ENCODE assay signal across 18 cellular contexts in genomic region chr9:115443890-115444289, GRCh38.
DNase-seq lines count a peak whose midpoint lies in the region; ATAC-seq, FAIRE-seq and TF ChIP-seq lines count a peak whose summit lies in the region.
"Had no signal": no experiment of that assay in that cellular context is flagged by ENCODE, and none has a peak within 500 bp of the region (broad histone marks: within the 10 kb centered on the region; RNA-seq: fewer than 3 reads in every experiment).

No MANE protein-coding gene starts in this region.

- no peaks in the 10 kb centered on the region for H3K36me3 Mint-ChIP-seq in nephron progenitor cell (ENCODE audit: low read depth)
- H3K36me3 Mint-ChIP-seq: CD4-positive, CD25-positive, alpha-beta regulatory T cell had no signal

- peaks cover 78% of the 10 kb centered on the region for H3K4me1 Mint-ChIP-seq in nephron progenitor cell
- H3K4me1 Mint-ChIP-seq: CD4-positive, CD25-positive, alpha-beta regulatory T cell had no signal

- peak; percentile 72 for FAIRE-seq in TTC549 (lab: Jason Lieb, UNC)
- FAIRE-seq: D721Med, G401.6, GM12891, GM19239, H1 had no signal

- TF ChIP-seq CTCF in 22Rv1 (IDR thresholded peaks at IDR 0.05), result no peak
- no peak for TF ChIP-seq CTCF in coronary artery (IDR thresholded peaks at IDR 0.05)
- no peak for TF ChIP-seq CTCF in uterus (IDR thresholded peaks at IDR 0.05)
- no peak for TF ChIP-seq CTCF in lower lobe of right lung (IDR thresholded peaks at IDR 0.05)
- TF ChIP-seq CTCF in nephron progenitor cell (IDR thresholded peaks at IDR 0.05), result no peak

- intact Hi-C loops in uterus (cut with DNase I; ENCODE audit: low total_unique reads) (no loop called here), lower lobe of right lung (cut with DNase I) (no loop called here)

- no peak overlapping the region for H3K27ac Mint-ChIP-seq in nephron progenitor cell
- H3K27ac Mint-ChIP-seq: CD4-positive, CD25-positive, alpha-beta regulatory T cell; H9 had no signal

- DNase-seq in coronary artery (ENCODE audit: low spot score) (no peak), uterus (no peak), lower lobe of right lung (no peak), nephron progenitor cell (no peak), erythroblast (lab: John Stamatoyannopoulos, UW) (no peak)
- DNase-seq: ACHN; BE2C; C1 segment of cervical spinal cord; Caco-2; CD4-positive, CD25-positive, alpha-beta regulatory T cell; H9 had no signal

- no peaks in the 10 kb centered on the region for H3K9me3 Mint-ChIP-seq in nephron progenitor cell
- H3K9me3 Mint-ChIP-seq: H9 had no signal

- H3K4me1 ChIP-seq in uterus (no peaks in the 10 kb centered on the region), lower lobe of right lung (no peaks in the 10 kb centered on the region)
- H3K4me1 ChIP-seq: BE2C, Caco-2 had no signal

- no peak overlapping the region for H3K4me3 Mint-ChIP-seq in nephron progenitor cell
- H3K4me3 Mint-ChIP-seq: CD4-positive, CD25-positive, alpha-beta regulatory T cell; H9 had no signal

- TF ChIP-seq POLR2A in uterus (IDR thresholded peaks at IDR 0.05) (no peak), erythroblast (IDR thresholded peaks at IDR 0.05; ENCODE audit: low read length) (no peak)

- H3K4me3 ChIP-seq in coronary artery (no peak overlapping the region), uterus (no peak overlapping the region), lower lobe of right lung (no peak overlapping the region)

- H3K27me3 ChIP-seq in uterus, result no peaks in the 10 kb centered on the region
- no peaks in the 10 kb centered on the region for H3K27me3 ChIP-seq in lower lobe of right lung (ENCODE audit: low read depth)
- H3K27me3 ChIP-seq: BE2C had no signal

- H3K9me3 ChIP-seq in uterus (no peaks in the 10 kb centered on the region), lower lobe of right lung (no peaks in the 10 kb centered on the region)
- H3K9me3 ChIP-seq: BE2C, Caco-2 had no signal

- ATAC-seq in lower lobe of right lung, result no peak

- peak overlapping the region; percentile 77 for H3K27ac ChIP-seq in 22Rv1
- peak overlapping the region; percentile 6 to 56 for H3K27ac ChIP-seq in coronary artery
- peak overlapping the region; percentile 66 to 87 for H3K27ac ChIP-seq in uterus
- no peak overlapping the region for H3K27ac ChIP-seq in lower lobe of right lung

- H3K27me3 Mint-ChIP-seq in nephron progenitor cell (ENCODE audit: low read depth, poor library complexity), result no peaks in the 10 kb centered on the region
- H3K27me3 Mint-ChIP-seq: CD4-positive, CD25-positive, alpha-beta regulatory T cell had no signal

- no peaks in the 10 kb centered on the region for H3K36me3 ChIP-seq in uterus
- H3K36me3 ChIP-seq in lower lobe of right lung, result no peaks in the 10 kb centered on the region
- H3K36me3 ChIP-seq: BE2C had no signal
